In the genomic region with DNA sequence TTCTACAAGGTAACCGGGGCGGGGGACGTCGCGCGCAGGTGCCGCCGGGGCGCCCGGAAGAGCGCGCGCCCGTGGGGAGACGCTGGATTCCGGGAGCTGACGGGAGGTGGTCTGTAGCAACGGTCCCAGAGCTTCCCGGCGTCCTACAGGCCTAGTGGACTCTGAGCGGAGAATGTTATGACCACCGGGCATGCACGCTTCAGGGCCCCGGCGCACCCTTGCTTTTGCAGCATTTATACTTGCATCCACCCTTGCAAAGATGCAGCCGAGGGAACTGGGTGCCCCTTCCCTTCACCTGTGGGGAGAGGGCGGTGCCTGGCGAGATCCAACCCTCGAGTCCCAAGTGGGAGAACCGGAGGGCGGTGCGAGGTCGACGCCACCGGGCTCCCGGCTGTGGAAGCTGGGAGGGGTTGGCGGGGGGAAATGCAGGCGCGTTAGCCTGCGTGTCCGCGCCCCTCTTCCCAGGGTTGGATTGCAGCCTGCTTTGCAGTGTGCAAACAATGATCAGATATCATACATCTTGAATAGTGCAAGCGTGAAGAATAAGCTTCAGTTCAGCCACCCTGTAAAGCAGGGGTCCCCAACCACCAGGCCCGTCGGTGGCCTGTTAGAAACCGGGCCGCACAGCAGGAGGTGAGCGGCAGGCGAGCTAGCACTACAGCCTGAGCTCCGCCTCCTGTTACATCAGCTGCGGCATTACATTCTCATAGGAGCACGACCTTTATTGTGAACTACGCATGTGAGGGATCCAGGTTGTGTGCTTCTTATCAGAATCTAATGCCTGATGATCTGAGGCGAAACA, we compare ENCODE assay signal across 1 cellular context.
A peak's percentile ranks its signal among the peaks of the same experiment; 100 is the strongest.
TF ChIP-seq lines count a peak whose summit lies in the region.

No MANE protein-coding gene starts in this region.

TF ChIP-seq in HEK293, 187 proteins besides CTCF, POLR2A, EP300 and RAD21 (continued from another document):
- TF ChIP-seq ZNF2 (tag by site-specific recombination; IDR thresholded peaks at IDR 0.05) = 0 out of 2 replicates have a peak, but pooled peaks have one; percentile 51
- TF ChIP-seq ZNF561 (tag by site-specific recombination; IDR thresholded peaks at IDR 0.05; ENCODE audit: borderline replicate concordance) = no peak; the same call in 1 of the 2 replicates
- TF ChIP-seq, protein P1, sequence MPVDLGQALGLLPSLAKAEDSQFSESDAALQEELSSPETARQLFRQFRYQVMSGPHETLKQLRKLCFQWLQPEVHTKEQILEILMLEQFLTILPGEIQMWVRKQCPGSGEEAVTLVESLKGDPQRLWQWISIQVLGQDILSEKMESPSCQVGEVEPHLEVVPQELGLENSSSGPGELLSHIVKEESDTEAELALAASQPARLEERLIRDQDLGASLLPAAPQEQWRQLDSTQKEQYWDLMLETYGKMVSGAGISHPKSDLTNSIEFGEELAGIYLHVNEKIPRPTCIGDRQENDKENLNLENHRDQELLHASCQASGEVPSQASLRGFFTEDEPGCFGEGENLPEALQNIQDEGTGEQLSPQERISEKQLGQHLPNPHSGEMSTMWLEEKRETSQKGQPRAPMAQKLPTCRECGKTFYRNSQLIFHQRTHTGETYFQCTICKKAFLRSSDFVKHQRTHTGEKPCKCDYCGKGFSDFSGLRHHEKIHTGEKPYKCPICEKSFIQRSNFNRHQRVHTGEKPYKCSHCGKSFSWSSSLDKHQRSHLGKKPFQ (tag by site-specific recombination; IDR thresholded peaks at IDR 0.05) = no peak
- no peak for TF ChIP-seq ZNF146 (tag by site-specific recombination; IDR thresholded peaks at IDR 0.05)
- TF ChIP-seq, protein P2, sequence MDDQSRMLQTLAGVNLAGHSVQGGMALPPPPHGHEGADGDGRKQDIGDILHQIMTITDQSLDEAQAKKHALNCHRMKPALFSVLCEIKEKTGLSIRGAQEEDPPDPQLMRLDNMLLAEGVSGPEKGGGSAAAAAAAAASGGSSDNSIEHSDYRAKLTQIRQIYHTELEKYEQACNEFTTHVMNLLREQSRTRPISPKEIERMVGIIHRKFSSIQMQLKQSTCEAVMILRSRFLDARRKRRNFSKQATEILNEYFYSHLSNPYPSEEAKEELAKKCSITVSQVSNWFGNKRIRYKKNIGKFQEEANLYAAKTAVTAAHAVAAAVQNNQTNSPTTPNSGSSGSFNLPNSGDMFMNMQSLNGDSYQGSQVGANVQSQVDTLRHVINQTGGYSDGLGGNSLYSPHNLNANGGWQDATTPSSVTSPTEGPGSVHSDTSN (CRISPR knock-in tag; IDR thresholded peaks at IDR 0.05) = no peak
- no peak for TF ChIP-seq GFI1B (tag by site-specific recombination; IDR thresholded peaks at IDR 0.05)
- TF ChIP-seq, protein P3, sequence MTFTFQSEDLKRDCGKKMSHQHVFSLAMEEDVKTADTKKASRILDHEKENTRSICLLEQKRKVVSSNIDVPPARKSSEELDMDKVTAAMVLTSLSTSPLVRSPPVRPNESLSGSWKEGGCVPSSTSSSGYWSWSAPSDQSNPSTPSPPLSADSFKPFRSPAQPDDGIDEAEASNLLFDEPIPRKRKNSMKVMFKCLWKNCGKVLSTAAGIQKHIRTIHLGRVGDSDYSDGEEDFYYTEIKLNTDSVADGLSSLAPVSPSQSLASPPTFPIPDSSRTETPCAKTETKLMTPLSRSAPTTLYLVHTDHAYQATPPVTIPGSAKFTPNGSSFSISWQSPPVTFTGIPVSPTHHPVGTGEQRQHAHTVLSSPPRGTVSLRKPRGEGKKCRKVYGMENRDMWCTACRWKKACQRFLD (tag by site-specific recombination; IDR thresholded peaks at IDR 0.05) = no peak
- no peak for TF ChIP-seq ZNF514 (tag by site-specific recombination; IDR thresholded peaks at IDR 0.05)
- TF ChIP-seq ZNF768 (tag by site-specific recombination; IDR thresholded peaks at IDR 0.05) = no peak
- TF ChIP-seq ZNF544 (tag by site-specific recombination; IDR thresholded peaks at IDR 0.05) = no peak
- TF ChIP-seq KLF1 (tag by site-specific recombination; IDR thresholded peaks at IDR 0.05) = no peak
- TF ChIP-seq, protein P4, sequence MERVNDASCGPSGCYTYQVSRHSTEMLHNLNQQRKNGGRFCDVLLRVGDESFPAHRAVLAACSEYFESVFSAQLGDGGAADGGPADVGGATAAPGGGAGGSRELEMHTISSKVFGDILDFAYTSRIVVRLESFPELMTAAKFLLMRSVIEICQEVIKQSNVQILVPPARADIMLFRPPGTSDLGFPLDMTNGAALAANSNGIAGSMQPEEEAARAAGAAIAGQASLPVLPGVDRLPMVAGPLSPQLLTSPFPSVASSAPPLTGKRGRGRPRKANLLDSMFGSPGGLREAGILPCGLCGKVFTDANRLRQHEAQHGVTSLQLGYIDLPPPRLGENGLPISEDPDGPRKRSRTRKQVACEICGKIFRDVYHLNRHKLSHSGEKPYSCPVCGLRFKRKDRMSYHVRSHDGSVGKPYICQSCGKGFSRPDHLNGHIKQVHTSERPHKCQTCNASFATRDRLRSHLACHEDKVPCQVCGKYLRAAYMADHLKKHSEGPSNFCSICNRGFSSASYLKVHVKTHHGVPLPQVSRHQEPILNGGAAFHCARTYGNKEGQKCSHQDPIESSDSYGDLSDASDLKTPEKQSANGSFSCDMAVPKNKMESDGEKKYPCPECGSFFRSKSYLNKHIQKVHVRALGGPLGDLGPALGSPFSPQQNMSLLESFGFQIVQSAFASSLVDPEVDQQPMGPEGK (tag by site-specific recombination; IDR thresholded peaks at IDR 0.05) = peak; percentile 69
TF ChIP-seq in HEK293: peak in this region for 48.
